In the genomic region with DNA sequence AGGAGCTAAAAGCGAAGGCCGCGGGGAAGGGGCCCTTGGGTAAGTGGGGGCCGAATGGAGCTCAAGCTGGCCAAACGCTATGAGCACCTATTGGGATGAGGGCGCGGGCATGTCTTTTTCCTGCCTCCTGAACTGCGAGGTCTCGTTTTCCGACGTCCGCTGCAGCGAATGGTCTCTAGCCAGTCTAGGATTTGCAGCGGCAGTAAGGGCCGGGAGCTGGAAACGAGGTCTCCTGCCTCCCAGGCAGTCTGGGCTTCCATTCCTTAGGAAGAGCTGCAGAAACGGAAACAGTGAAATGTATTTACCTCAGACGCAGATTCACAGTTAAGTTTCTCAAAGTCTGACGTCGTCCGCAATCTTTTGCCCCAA, we compare ENCODE assay signal across 8 cellular contexts. TPM values are rescaled to one million over a fixed set of nuclear protein-coding genes. Genes with fewer than 3 reads are reported as not detected.
DNase-seq lines count a peak whose midpoint lies in the region; ATAC-seq and TF ChIP-seq lines count a peak whose summit lies in the region.

No MANE protein-coding gene starts in this region.

- peaks cover 0 to 2% (median 0%) of the 10 kb centered on the region in 11 donors for H3K9me3 Mint-ChIP-seq in naive thymus-derived CD4-positive, alpha-beta T cell

- peak in 1 of 3 donors; percentile 3 for DNase-seq in effector memory CD4-positive, alpha-beta T cell
- peak in 5 of 9 donors; percentile 15 to 45 (median 33) for DNase-seq in naive thymus-derived CD4-positive, alpha-beta T cell
- DNase-seq in NCI-H1417 treated with DMSO at 0.1 percent for 48 hours (lab: John Stamatoyannopoulos, UW) (no peak), NOMO-1 (lab: John Stamatoyannopoulos, UW; ENCODE audit: unreplicated experiment in 2 of 2) (no peak)

- POLR2A ChIA-PET in naive thymus-derived CD4-positive, alpha-beta T cell (lab: Charles Lee), result interaction anchor here (0.6 to 2.7 kb wide), 21 partner anchors 11 to 663 kb away, joined by 3 to 22 read pairs (median 6); a partner anchor contains a TSS

- H3K79me2 ChIP-seq in OCI-LY1 (ENCODE audit: insufficient read depth, low read length), result peaks cover 19% of the 10 kb centered on the region

- H3K4me1 Mint-ChIP-seq in naive thymus-derived CD4-positive, alpha-beta T cell, result peaks cover 17 to 55% (median 35%) of the 10 kb centered on the region in 7 donors

- peaks cover 56% of the 10 kb centered on the region for H3K4me1 ChIP-seq in OCI-LY1 (ENCODE audit: insufficient read depth, low read length, severe bottlenecking)
- peaks cover 8% of the 10 kb centered on the region for H3K4me1 ChIP-seq in effector memory CD4-positive, alpha-beta T cell (ENCODE audit: control insufficient read depth, insufficient read depth, low read length, poor library complexity, severe bottlenecking)
- peaks cover 18 to 19% of the 10 kb centered on the region in 2 donors for H3K4me1 ChIP-seq in naive thymus-derived CD4-positive, alpha-beta T cell (ENCODE audit: control insufficient read depth in 2 of 2, insufficient read depth in 2 of 2, low read length in 2 of 2)

- H3F3A ChIP-seq in OCI-LY1 (ENCODE audit: insufficient read depth, low read length), result 0 out of 2 replicates have a peak, but pooled peaks cover 2% of the 10 kb centered on the region

- no peak for TF ChIP-seq CTCF in OCI-LY1 (IDR thresholded peaks at IDR 0.05; ENCODE audit: low read length)

- H3K27me3 Mint-ChIP-seq in naive thymus-derived CD4-positive, alpha-beta T cell, result no peaks in the 10 kb centered on the region

- no peaks in the 10 kb centered on the region for H3K9me3 ChIP-seq in OCI-LY1 (ENCODE audit: low read length)
- H3K9me3 ChIP-seq in effector memory CD4-positive, alpha-beta T cell (ENCODE audit: control insufficient read depth, low read length), result no peaks in the 10 kb centered on the region
- H3K9me3 ChIP-seq in naive thymus-derived CD4-positive, alpha-beta T cell (ENCODE audit: control insufficient read depth in 2 of 3, low read length in 3 of 3), result no peaks in the 10 kb centered on the region

- H3K36me3 Mint-ChIP-seq in naive thymus-derived CD4-positive, alpha-beta T cell, result peaks cover 0 to 23% (median 9%) of the 10 kb centered on the region in 5 donors

- no peaks in the 10 kb centered on the region for H4K20me1 ChIP-seq in OCI-LY1 (ENCODE audit: insufficient read depth, low read length)

- peak overlapping the region; percentile 76 for H3K4me2 ChIP-seq in OCI-LY1 (ENCODE audit: low read length)

- H3K27ac ChIP-seq in OCI-LY1 (ENCODE audit: low read depth, low read length, poor library complexity, severe bottlenecking), result peak overlapping the region; percentile 55
- peak overlapping the region; percentile 92 for H3K27ac ChIP-seq in effector memory CD4-positive, alpha-beta T cell (ENCODE audit: insufficient read depth, low read length, poor library complexity, severe bottlenecking)
- peak overlapping the region; percentile 93 for H3K27ac ChIP-seq in naive thymus-derived CD4-positive, alpha-beta T cell (ENCODE audit: low read depth, low read length)

- CTCF ChIA-PET in naive thymus-derived CD4-positive, alpha-beta T cell (lab: Charles Lee), result interaction anchor here (0.6 to 2.4 kb wide), 5 partner anchors 26 to 300 kb away, joined by 3 to 14 read pairs (median 3); no protein-coding TSS in a partner anchor

- H2AFZ ChIP-seq in OCI-LY1 (ENCODE audit: low read length), result no peak overlapping the region

- H3K27me3 ChIP-seq in OCI-LY1 (ENCODE audit: insufficient read depth, low read length), result no peaks in the 10 kb centered on the region
- no peaks in the 10 kb centered on the region for H3K27me3 ChIP-seq in effector memory CD4-positive, alpha-beta T cell (replicated peaks; ENCODE audit: control insufficient read depth, insufficient read depth, low read length, poor library complexity, severe bottlenecking)
- no peaks in the 10 kb centered on the region for H3K27me3 ChIP-seq in naive thymus-derived CD4-positive, alpha-beta T cell (ENCODE audit: control insufficient read depth in 2 of 2, insufficient read depth in 2 of 2, low read length in 2 of 2)

- peak overlapping the region; percentile 80 for H3K4me3 ChIP-seq in OCI-LY1 (ENCODE audit: low read depth, low read length, poor library complexity, severe bottlenecking)
- H3K4me3 ChIP-seq in effector memory CD4-positive, alpha-beta T cell (ENCODE audit: insufficient read depth, low read depth, low read length, poor library complexity, severe bottlenecking), result peak overlapping the region; percentile 84
- peak overlapping the region; percentile 78 for H3K4me3 ChIP-seq in naive thymus-derived CD4-positive, alpha-beta T cell (ENCODE audit: low read length)

- H3K9ac ChIP-seq in OCI-LY1 (ENCODE audit: low read length), result peak overlapping the region; percentile 83

- intact Hi-C loops in naive thymus-derived CD4-positive, alpha-beta T cell (cut with micrococcal nuclease), result loop anchor here (1.0 to 10.0 kb wide), 13 partner anchors 26 to 1466 kb away; a partner anchor contains a TSS

- H3K9me2 ChIP-seq in OCI-LY1 (ENCODE audit: low read depth, low read length), result no peaks in the 10 kb centered on the region

- H3K27ac Mint-ChIP-seq in naive thymus-derived CD4-positive, alpha-beta T cell, result peak overlapping the region; percentile 92 to 100 (median 98)

- peak overlapping the region; percentile 86 to 100 (median 94) for H3K4me3 Mint-ChIP-seq in naive thymus-derived CD4-positive, alpha-beta T cell

- H3K36me3 ChIP-seq in OCI-LY1 (ENCODE audit: insufficient read depth, low read length), result peaks cover 34% of the 10 kb centered on the region
- H3K36me3 ChIP-seq in effector memory CD4-positive, alpha-beta T cell (ENCODE audit: control insufficient read depth, insufficient read depth, low read length), result peaks cover 12% of the 10 kb centered on the region
- H3K36me3 ChIP-seq in naive thymus-derived CD4-positive, alpha-beta T cell (ENCODE audit: control insufficient read depth in 2 of 3, insufficient read depth in 3 of 3, low read length in 3 of 3), result peaks cover 0 to 22% (median 15%) of the 10 kb centered on the region in 3 experiments

- ATAC-seq in GM18907 (IDR thresholded peaks at IDR 0.05; ENCODE audit: unreplicated experiment) (peak; percentile 6), GM18870 (IDR thresholded peaks at IDR 0.05; ENCODE audit: unreplicated experiment) (no peak), GM21423 (IDR thresholded peaks at IDR 0.05; ENCODE audit: unreplicated experiment) (no peak)
- no peak for ATAC-seq in naive thymus-derived CD4-positive, alpha-beta T cell

RNA-seq across cellular contexts. Expression of a gene that starts 0.5 kb away (rescaled TPM):
- 100 to 1,000 TPM; 193 to 278 (median 236) TPM for total RNA-seq in naive thymus-derived CD4-positive, alpha-beta T cell
- polyA plus RNA-seq in naive thymus-derived CD4-positive, alpha-beta T cell, result 100 to 1,000 TPM; 512 to 752 TPM

RNA-seq across cellular contexts. Expression of a gene that starts 0.7 kb away (rescaled TPM):
- 10 to 100 TPM in 1 of 5 experiments, 1 to 10 TPM in 4; 3.6 to 16.5 (median 5.0) TPM for total RNA-seq in naive thymus-derived CD4-positive, alpha-beta T cell
- polyA plus RNA-seq in naive thymus-derived CD4-positive, alpha-beta T cell, result 10 to 100 TPM; 10.2 to 14.3 TPM

RNA-seq across cellular contexts. Expression of a gene that starts 6.0 kb away (rescaled TPM):
- 10 to 100 TPM in 3 of 5 experiments, 1 to 10 TPM in 2; 7.9 to 14.2 (median 12.5) TPM for total RNA-seq in naive thymus-derived CD4-positive, alpha-beta T cell
- polyA plus RNA-seq in naive thymus-derived CD4-positive, alpha-beta T cell, result 10 to 100 TPM; 10.7 to 16.2 TPM

RNA-seq across cellular contexts. Expression of a gene that starts 10.7 kb away (rescaled TPM):
- 1 to 10 TPM in 4 of 5 experiments, under 1 TPM in 1; 0.79 to 3.3 (median 2.7) TPM for total RNA-seq in naive thymus-derived CD4-positive, alpha-beta T cell
- polyA plus RNA-seq in naive thymus-derived CD4-positive, alpha-beta T cell, result not detected

Comparison
In these comparisons a context has a peak if more than half of its experiments do, and no peak if none do; other contexts are left out.
1. DNase-seq: peak in naive thymus-derived CD4-positive, alpha-beta T cell (5 of 9); none in NCI-H1417 treated with DMSO at 0.1 percent for 48 hours (single experiment) and NOMO-1 (0 of 2).
2. Peak in every context shown above with its lines, with median percentiles within 50 percentile points of each other: H3K27ac ChIP-seq and H3K4me3 ChIP-seq.